20 cellular contexts compared by ENCODE assay signal in the genomic region with DNA sequence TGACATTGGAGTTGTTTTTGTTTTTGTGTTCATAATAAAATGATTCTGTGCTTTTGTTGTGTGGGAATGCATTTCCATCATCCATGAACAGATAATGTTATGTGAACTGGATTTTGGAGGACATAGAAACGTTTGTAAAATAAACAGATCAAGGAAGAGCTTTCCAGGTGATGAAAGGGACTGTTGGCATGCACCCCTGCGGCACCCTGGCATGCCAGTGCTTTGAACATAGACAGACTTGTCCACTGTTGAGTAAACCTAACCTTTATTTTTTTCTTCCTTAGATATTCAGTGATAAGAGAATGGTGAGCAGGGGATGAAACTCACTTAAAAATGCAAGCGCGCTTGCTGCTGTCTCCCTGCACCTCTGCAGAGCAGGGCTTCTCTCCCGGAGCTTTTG. TPM values are rescaled to one million over a fixed set of nuclear protein-coding genes. Genes with fewer than 3 reads are reported as not detected.
DNase-seq lines count a peak whose midpoint lies in the region; ATAC-seq, FAIRE-seq and TF ChIP-seq lines count a peak whose summit lies in the region.
"Had no signal": no experiment of that assay in that cellular context is flagged by ENCODE, and none has a peak within 500 bp of the region (broad histone marks: within the 10 kb centered on the region; RNA-seq: fewer than 3 reads in every experiment).

No MANE protein-coding gene starts in this region.

- in situ Hi-C loops in mammary epithelial cell (cut with MboI; ENCODE audit: low sequenced_read_pairs in 2 of 2): no loop called here

- dilution Hi-C loops in mammary epithelial cell (cut with HindIII; ENCODE audit: low sequenced_read_pairs) (no loop called here), keratinocyte (cut with MboI; ENCODE audit: extremely low pct_ligation_motif_present, low sequenced_read_pairs) (no loop called here)

- H4K20me1 ChIP-seq in mammary epithelial cell (ENCODE audit: insufficient read depth, low read length) (no peaks in the 10 kb centered on the region), keratinocyte (ENCODE audit: control insufficient read depth, extremely low read depth, insufficient read depth, low read length) (no peaks in the 10 kb centered on the region)

- no peak overlapping the region for H3K9ac ChIP-seq in mammary epithelial cell (ENCODE audit: insufficient read depth, low read length)
- no peak overlapping the region for H3K9ac ChIP-seq in keratinocyte (ENCODE audit: control insufficient read depth, extremely low read depth, insufficient read depth, low read length)

- no peak for FAIRE-seq in keratinocyte (lab: Jason Lieb, UNC)
- FAIRE-seq: A549, GM12892, GM18507, H54, HTR-8/SVneo had no signal

- CTCF ChIA-PET in mammary epithelial cell (lab: Charles Lee; ENCODE audit: low non-redundant PET): no interaction called here

- intact Hi-C loops in mammary epithelial cell (cut with micrococcal nuclease) (loop anchor here (5.0 to 10.0 kb wide), 2 partner anchors 76 to 443 kb away; no protein-coding TSS in a partner anchor), breast epithelium (cut with DNase I; ENCODE audit: low total_unique reads) (no loop called here), right lobe of liver (cut with DNase I) (no loop called here), uterus (cut with DNase I; ENCODE audit: low total_unique reads) (no loop called here)

- H3K27ac ChIP-seq in mammary epithelial cell (ENCODE audit: insufficient read depth, low read depth, low read length) (no peak overlapping the region), breast epithelium (peak overlapping the region in 1 of 2 donors; percentile 35), keratinocyte (ENCODE audit: control insufficient read depth, insufficient read depth, low read length) (no peak overlapping the region), right lobe of liver (no peak overlapping the region), uterus (no peak overlapping the region)
- H3K27ac ChIP-seq: 22Rv1, A549, C4-2B had no signal

- H2AFZ ChIP-seq in mammary epithelial cell (ENCODE audit: low read depth, low read length) (no peak overlapping the region), keratinocyte (ENCODE audit: control insufficient read depth, low read length) (no peak overlapping the region)

- H3K36me3 ChIP-seq in mammary epithelial cell (ENCODE audit: insufficient read depth, low read length): no peaks in the 10 kb centered on the region
- H3K36me3 ChIP-seq in breast epithelium: no peaks in the 10 kb centered on the region
- no peaks in the 10 kb centered on the region for H3K36me3 ChIP-seq in keratinocyte (ENCODE audit: control insufficient read depth in 2 of 2, extremely low read depth in 1 of 2, insufficient read depth in 2 of 2, low read length in 2 of 2)
- H3K36me3 ChIP-seq in right lobe of liver: peaks cover 0 to 5% (median 2%) of the 10 kb centered on the region in 4 donors
- H3K36me3 ChIP-seq in uterus: no peaks in the 10 kb centered on the region

- H3K4me1 ChIP-seq in mammary epithelial cell (ENCODE audit: insufficient read depth, low read length) (peaks cover 7% of the 10 kb centered on the region), breast epithelium (peaks cover 0 to 4% of the 10 kb centered on the region in 2 donors), keratinocyte (ENCODE audit: control insufficient read depth, extremely low read depth, insufficient read depth, low read length) (peaks cover 5% of the 10 kb centered on the region), right lobe of liver (peaks cover 0 to 16% (median 2%) of the 10 kb centered on the region in 4 donors), uterus (no peaks in the 10 kb centered on the region)
- H3K4me1 ChIP-seq: A549 had no signal

- no peak for TF ChIP-seq POLR2A in breast epithelium (IDR thresholded peaks at IDR 0.05)
- TF ChIP-seq POLR2A in right lobe of liver (IDR thresholded peaks at IDR 0.05): no peak
- TF ChIP-seq POLR2A in uterus (IDR thresholded peaks at IDR 0.05): no peak

- H3K9me3 ChIP-seq in mammary epithelial cell (replicated peaks; ENCODE audit: insufficient read depth, low read length) (no peaks in the 10 kb centered on the region), breast epithelium (no peaks in the 10 kb centered on the region), keratinocyte (ENCODE audit: control insufficient read depth, low read depth, low read length) (no peaks in the 10 kb centered on the region), right lobe of liver (no peaks in the 10 kb centered on the region), uterus (no peaks in the 10 kb centered on the region)
- H3K9me3 ChIP-seq: A549 had no signal

- H3K4me2 ChIP-seq in mammary epithelial cell (ENCODE audit: insufficient read depth, low read depth, low read length) (no peak overlapping the region), keratinocyte (ENCODE audit: control insufficient read depth, extremely low read depth, insufficient read depth, low read depth, low read length) (peak overlapping the region; percentile 4)
- H3K4me2 ChIP-seq: A549 had no signal

- no peak overlapping the region for H3K4me3 ChIP-seq in mammary epithelial cell (replicated peaks in 1 of 3; ENCODE audit: insufficient read depth in 1 of 3, low read depth in 2 of 3, low read length in 3 of 3)
- H3K4me3 ChIP-seq in breast epithelium: no peak overlapping the region
- H3K4me3 ChIP-seq in keratinocyte (ENCODE audit: control insufficient read depth in 2 of 3, extremely low read depth in 1 of 3, insufficient read depth in 2 of 3, low read depth in 1 of 3, low read length in 3 of 3): no peak overlapping the region
- H3K4me3 ChIP-seq in right lobe of liver: no peak overlapping the region
- H3K4me3 ChIP-seq in uterus: no peak overlapping the region
- H3K4me3 ChIP-seq: A549 had no signal

- WGBS in mammary epithelial cell (ENCODE audit: low coverage, missing lambda C conversion rate): 22% methylated on average over 4 of the region's 5 CpGs
- WGBS in right lobe of liver (ENCODE audit: insufficient coverage, low coverage, low lambda C conversion rate, missing lambda C conversion rate): 27% methylated on average over 5 of the region's 5 CpGs

- no peak for TF ChIP-seq CTCF in mammary epithelial cell (conservative IDR thresholded peaks at IDR 0.05 in 1 of 2, IDR thresholded peaks at IDR 0.05 in 1 of 2; ENCODE audit: extremely low read depth in 1 of 2, insufficient read depth in 1 of 2, low read depth in 1 of 2, low read length in 2 of 2)
- TF ChIP-seq CTCF in breast epithelium (IDR thresholded peaks at IDR 0.05): no peak
- no peak for TF ChIP-seq CTCF in keratinocyte (optimal IDR thresholded peaks at IDR 0.05 in 1 of 3, IDR thresholded peaks at IDR 0.05 in 1 of 3, conservative IDR thresholded peaks at IDR 0.05 in 1 of 3; ENCODE audit: extremely low read depth in 1 of 3, insufficient read depth in 2 of 3, low read length in 3 of 3)
- no peak for TF ChIP-seq CTCF in right lobe of liver (IDR thresholded peaks at IDR 0.05)
- TF ChIP-seq CTCF in uterus (IDR thresholded peaks at IDR 0.05): no peak

- peak; percentile 32 for DNase-seq in mammary epithelial cell
- DNase-seq in breast epithelium (ENCODE audit: low spot score in 2 of 2): no peak
- DNase-seq in keratinocyte (ENCODE audit: low read depth, low spot score): no peak
- peak; percentile 39 to 67 (median 62) for DNase-seq in right lobe of liver
- DNase-seq in activated CD4-positive, CD25-positive, alpha-beta regulatory T cell (lab: John Stamatoyannopoulos, UW): no peak
- no peak for DNase-seq in uterus
- DNase-seq in iPS-NIHi7 (ENCODE audit: extremely low spot score): no peak
- DNase-seq: AML-193; CD4-positive, alpha-beta memory T cell; DMS153; DMS79; GDM1; HCEC 1CT had no signal

- no peaks in the 10 kb centered on the region for H3K9me1 ChIP-seq in keratinocyte (ENCODE audit: control insufficient read depth, extremely low read depth, insufficient read depth, low read length)

- H3K27me3 ChIP-seq in mammary epithelial cell (ENCODE audit: insufficient read depth, low read length) (no peaks in the 10 kb centered on the region), breast epithelium (no peaks in the 10 kb centered on the region), keratinocyte (ENCODE audit: control insufficient read depth, extremely low read depth, insufficient read depth, low read length) (no peaks in the 10 kb centered on the region), right lobe of liver (no peaks in the 10 kb centered on the region), uterus (no peaks in the 10 kb centered on the region)

- peak; percentile 26 to 43 (median 34) for ATAC-seq in right lobe of liver
- ATAC-seq: A549 had no signal

- no TSS peak for BruUV-seq in mammary epithelial cell (replicated peaks; lab: Mats Ljungman, UMichigan)

- H3K79me2 ChIP-seq in mammary epithelial cell (ENCODE audit: insufficient read depth, low read length): no peaks in the 10 kb centered on the region
- no peaks in the 10 kb centered on the region for H3K79me2 ChIP-seq in keratinocyte (ENCODE audit: control insufficient read depth, insufficient read depth, low read length)

RNA-seq across cellular contexts. Expression of a gene that starts 59.8 kb away (rescaled TPM):
- total RNA-seq in mammary epithelial cell: 10 to 100 TPM; 33.3 to 42.3 TPM
- polyA plus RNA-seq in mammary epithelial cell: 21.6 TPM
- polyA minus RNA-seq in mammary epithelial cell: 16.7 TPM
- 10 to 100 TPM; 39.0 to 86.8 (median 43.0) TPM for total RNA-seq in breast epithelium
- polyA plus RNA-seq in keratinocyte: 30.8 to 42.5 TPM (median 33.2 TPM) in 3 replicates
- polyA plus RNA-seq in keratinocyte (2011; ENCODE audit: low read depth): 13.9 TPM
- 21.0 and 39.7 TPM in 2 replicates for polyA plus RNA-seq in keratinocyte (2011; cell fraction: cytosol; rRNA removed)
- 53.1 and 58.7 TPM in 2 replicates for polyA plus RNA-seq in keratinocyte (2011; cell fraction: nucleus; rRNA removed)
- 12.4 and 13.8 TPM in 2 replicates for polyA plus RNA-seq in keratinocyte (2012; ENCODE audit: low replicate concordance)
- 9.2 to 45.6 TPM (median 45.0 TPM) in 3 replicates for polyA minus RNA-seq in keratinocyte
- 16.9 TPM for polyA minus RNA-seq in keratinocyte (2011; cell fraction: cytosol; rRNA and poly(A)+ RNA removed)
- polyA minus RNA-seq in keratinocyte (2011; cell fraction: nucleus; rRNA and poly(A)+ RNA removed): 26.9 and 53.3 TPM in 2 replicates
- 10 to 100 TPM; 14.3 to 30.8 (median 16.0) TPM for total RNA-seq in right lobe of liver
- total RNA-seq in uterus: 10 to 100 TPM; 18.4 to 96.8 (median 53.5) TPM

RNA-seq across cellular contexts. Expression of a gene that starts 59.9 kb away (rescaled TPM):
- total RNA-seq in mammary epithelial cell (10 to 100 TPM; 23.3 to 24.0 TPM), breast epithelium (10 to 100 TPM; 19.3 to 27.2 (median 20.8) TPM), right lobe of liver (10 to 100 TPM in 1 of 6 experiments, 1 to 10 TPM in 5; 8.4 to 10.4 (median 8.5) TPM), uterus (10 to 100 TPM; 11.8 to 31.2 (median 19.3) TPM)
- polyA plus RNA-seq in mammary epithelial cell (10.8 TPM), keratinocyte (12.1 to 25.5 TPM (median 17.4 TPM) in 3 replicates)
- polyA minus RNA-seq in mammary epithelial cell (2.7 TPM), keratinocyte (0.95 to 6.6 TPM (median 2.9 TPM) in 3 replicates)
- 18.1 TPM for polyA plus RNA-seq in keratinocyte (2011; ENCODE audit: low read depth)
- 15.0 and 21.0 TPM in 2 replicates for polyA plus RNA-seq in keratinocyte (2011; cell fraction: cytosol; rRNA removed)
- polyA plus RNA-seq in keratinocyte (2011; cell fraction: nucleus; rRNA removed): 9.5 TPM in 2 replicates
- 16.7 and 17.4 TPM in 2 replicates for polyA plus RNA-seq in keratinocyte (2012; ENCODE audit: low replicate concordance)
- polyA minus RNA-seq in keratinocyte (2011; cell fraction: cytosol; rRNA and poly(A)+ RNA removed): 14.2 TPM
- 2.5 and 3.3 TPM in 2 replicates for polyA minus RNA-seq in keratinocyte (2011; cell fraction: nucleus; rRNA and poly(A)+ RNA removed)

Comparison
In these comparisons a context has a peak if more than half of its experiments do, and no peak if none do; other contexts are left out.
1. DNase-seq: peak in mammary epithelial cell (single experiment) and right lobe of liver (3 of 3); none in breast epithelium (0 of 2), keratinocyte (single experiment), activated CD4-positive, CD25-positive, alpha-beta regulatory T cell (0 of 4), uterus (0 of 2) and iPS-NIHi7 (single experiment).